28 cellular contexts compared by ENCODE assay signal in genomic region chr7:46201966-46202365, GRCh38.
"Had no signal": no experiment of that assay in that cellular context is flagged by ENCODE, and none has a peak within 500 bp of the region (broad histone marks: within the 10 kb centered on the region; RNA-seq: fewer than 3 reads in every experiment).

No MANE protein-coding gene starts in this region.

- H3K27me3 Mint-ChIP-seq: dendritic cell treated with granulocyte-macrophage colony-stimulating factor and Interleukin-4, amounts not matched to agents 40 ng/mL and 50 ng/mL, for 4 days; natural killer cell treated with Interleukin-12 subunit alpha and Interleukin-12 subunit beta and Interleukin-15 and Interleukin-18, amount 100 ng/mL, for 72 hours had no signal

- H3K27ac Mint-ChIP-seq: dendritic cell treated with granulocyte-macrophage colony-stimulating factor and Interleukin-4, amounts not matched to agents 40 ng/mL and 50 ng/mL, for 4 days; immature natural killer cell; mesothelial cell of epicardium; naive B cell; natural killer cell treated with Interleukin-12 subunit alpha and Interleukin-12 subunit beta and Interleukin-15 and Interleukin-18, amount 100 ng/mL, for 72 hours; stimulated activated effector memory CD8-positive, alpha-beta T cell treated with anti-CD3 and anti-CD28 coated beads, Interleukin-12 subunit alpha, Interleukin-12 subunit beta, amount 100 ng/mL, for 72 hours had no signal

- H3K4me3 Mint-ChIP-seq: dendritic cell treated with granulocyte-macrophage colony-stimulating factor and Interleukin-4, amounts not matched to agents 40 ng/mL and 50 ng/mL, for 4 days; immature natural killer cell; mesothelial cell of epicardium; naive B cell; natural killer cell treated with Interleukin-12 subunit alpha and Interleukin-12 subunit beta and Interleukin-15 and Interleukin-18, amount 100 ng/mL, for 72 hours; neural crest cell; stimulated activated effector memory CD8-positive, alpha-beta T cell treated with anti-CD3 and anti-CD28 coated beads, Interleukin-12 subunit alpha, Interleukin-12 subunit beta, amount 100 ng/mL, for 72 hours had no signal

- H3K9me3 Mint-ChIP-seq: dendritic cell treated with granulocyte-macrophage colony-stimulating factor and Interleukin-4, amounts not matched to agents 40 ng/mL and 50 ng/mL, for 4 days; neural crest cell had no signal

- DNase-seq: colonic mucosa; effector memory CD4-positive, alpha-beta T cell; erythroblast; foreskin keratinocyte; hypothalamus; immature natural killer cell; islet precursor cell; mesenchymal stem cell; mucosa of descending colon; naive B cell; pancreas; right lobe of liver; stimulated activated CD4-positive, alpha-beta T cell treated with anti-CD3 and anti-CD28 coated beads, Interleukin-12 subunit alpha, Interleukin-12 subunit beta, amount 100 ng/mL, for 4 hours; stimulated activated CD4-positive, alpha-beta T cell treated with anti-CD3 and anti-CD28 coated beads, Interleukin-2, amount 100 ng/mL, for 24 hours; stimulated activated CD4-positive, alpha-beta T cell treated with anti-CD3 and anti-CD28 coated beads, Interleukin-4, amount 100 ng/mL, for 24 hours; stimulated activated naive CD4-positive, alpha-beta T cell treated with Interleukin-2 at 50 U/mL for 16 hours; stomach; thyroid gland; trophoblast cell had no signal

- ATAC-seq: foreskin keratinocyte; gastroesophageal sphincter; left lobe of liver; mucosa of descending colon; natural killer cell treated with Interleukin-12 subunit alpha and Interleukin-12 subunit beta and Interleukin-15 and Interleukin-18, amount 100 ng/mL, for 72 hours; pancreas; right lobe of liver; stimulated activated effector memory CD8-positive, alpha-beta T cell treated with anti-CD3 and anti-CD28 coated beads, Interleukin-12 subunit alpha, Interleukin-12 subunit beta, amount 100 ng/mL, for 72 hours had no signal

- H3K4me3 ChIP-seq: colonic mucosa, gastroesophageal sphincter, mucosa of descending colon, pancreas, right lobe of liver, smooth muscle cell, stomach, thyroid gland, vagina had no signal

- H3K36me3 Mint-ChIP-seq: immature natural killer cell; mesothelial cell of epicardium; naive B cell; natural killer cell treated with Interleukin-12 subunit alpha and Interleukin-12 subunit beta and Interleukin-15 and Interleukin-18, amount 100 ng/mL, for 72 hours; stimulated activated effector memory CD8-positive, alpha-beta T cell treated with anti-CD3 and anti-CD28 coated beads, Interleukin-12 subunit alpha, Interleukin-12 subunit beta, amount 100 ng/mL, for 72 hours had no signal

- H3K4me1 Mint-ChIP-seq: immature natural killer cell; naive B cell; stimulated activated effector memory CD8-positive, alpha-beta T cell treated with anti-CD3 and anti-CD28 coated beads, Interleukin-12 subunit alpha, Interleukin-12 subunit beta, amount 100 ng/mL, for 72 hours had no signal
